Comparison of ENCODE assay signal across 8 cellular contexts in the genomic region with DNA sequence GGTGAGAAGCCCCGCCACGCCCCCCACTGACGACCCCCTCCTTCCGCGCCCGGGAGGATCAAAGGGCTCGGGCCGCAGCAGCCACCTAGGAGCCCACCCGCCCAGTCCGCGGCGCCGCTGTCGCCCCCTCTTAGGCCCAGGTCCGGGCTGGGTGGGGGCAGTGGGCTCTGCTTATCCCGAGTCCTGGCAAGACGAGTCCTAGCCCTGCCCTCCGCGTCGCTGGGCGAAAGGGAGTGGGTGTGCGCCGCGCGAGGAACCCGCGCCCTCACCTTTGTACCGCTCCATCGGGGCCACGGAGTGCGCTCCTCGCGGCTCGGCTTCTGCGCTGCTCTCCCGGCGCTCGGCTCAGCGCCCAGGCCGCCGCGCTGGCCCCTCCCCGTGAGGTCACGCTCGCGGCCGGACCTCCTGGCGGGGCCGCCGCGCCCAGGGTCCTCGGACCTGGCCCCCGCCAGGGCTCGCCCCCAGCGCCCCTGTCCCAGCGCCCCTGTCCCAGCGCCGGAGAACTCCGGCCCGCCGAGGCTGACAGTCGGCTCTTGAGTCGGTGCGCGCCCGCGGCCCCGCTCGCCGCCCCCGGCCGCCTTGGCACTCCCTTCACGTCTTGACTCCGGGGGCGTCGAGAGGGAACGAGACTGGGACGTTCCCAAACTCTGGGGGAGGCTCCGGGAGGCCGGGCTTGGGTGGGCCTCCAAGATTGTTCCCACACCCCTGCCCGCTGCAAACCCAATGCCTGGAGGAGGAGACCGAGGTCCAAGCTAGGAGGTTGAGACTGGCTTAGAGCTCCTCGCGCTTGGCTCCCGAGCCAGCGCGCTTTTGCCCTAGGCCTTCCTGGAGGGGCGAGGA. TPM values are rescaled to one million over a fixed set of nuclear protein-coding genes. Genes with fewer than 3 reads are reported as not detected.
DNase-seq lines count a peak whose midpoint lies in the region; ATAC-seq, FAIRE-seq and TF ChIP-seq lines count a peak whose summit lies in the region.

A gene with protein sequence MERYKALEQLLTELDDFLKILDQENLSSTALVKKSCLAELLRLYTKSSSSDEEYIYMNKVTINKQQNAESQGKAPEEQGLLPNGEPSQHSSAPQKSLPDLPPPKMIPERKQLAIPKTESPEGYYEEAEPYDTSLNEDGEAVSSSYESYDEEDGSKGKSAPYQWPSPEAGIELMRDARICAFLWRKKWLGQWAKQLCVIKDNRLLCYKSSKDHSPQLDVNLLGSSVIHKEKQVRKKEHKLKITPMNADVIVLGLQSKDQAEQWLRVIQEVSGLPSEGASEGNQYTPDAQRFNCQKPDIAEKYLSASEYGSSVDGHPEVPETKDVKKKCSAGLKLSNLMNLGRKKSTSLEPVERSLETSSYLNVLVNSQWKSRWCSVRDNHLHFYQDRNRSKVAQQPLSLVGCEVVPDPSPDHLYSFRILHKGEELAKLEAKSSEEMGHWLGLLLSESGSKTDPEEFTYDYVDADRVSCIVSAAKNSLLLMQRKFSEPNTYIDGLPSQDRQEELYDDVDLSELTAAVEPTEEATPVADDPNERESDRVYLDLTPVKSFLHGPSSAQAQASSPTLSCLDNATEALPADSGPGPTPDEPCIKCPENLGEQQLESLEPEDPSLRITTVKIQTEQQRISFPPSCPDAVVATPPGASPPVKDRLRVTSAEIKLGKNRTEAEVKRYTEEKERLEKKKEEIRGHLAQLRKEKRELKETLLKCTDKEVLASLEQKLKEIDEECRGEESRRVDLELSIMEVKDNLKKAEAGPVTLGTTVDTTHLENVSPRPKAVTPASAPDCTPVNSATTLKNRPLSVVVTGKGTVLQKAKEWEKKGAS (minus strand): TSS at position 332 of the 840 bp plus-strand sequence. CDS start 47 bp downstream, at position 285.

- no peak within 1 kb of the TSS for H2AFZ ChIP-seq in fibroblast of lung (ENCODE audit: low read length)
- H2AFZ ChIP-seq in neural progenitor cell (replicated peaks), result peak within 1 kb of the TSS; percentile 80

- H3K4me2 ChIP-seq in fibroblast of lung (ENCODE audit: extremely low read depth, insufficient read depth, low read length), result peak within 1 kb of the TSS; percentile 45
- H3K4me2 ChIP-seq in neural progenitor cell, result peak within 1 kb of the TSS; percentile 81

- peak within 1 kb of the TSS; percentile 54 for H3K9ac ChIP-seq in fibroblast of lung (ENCODE audit: insufficient read depth, low read length)
- H3K9ac ChIP-seq in neural progenitor cell, result no peak within 1 kb of the TSS

- H3K36me3 ChIP-seq in Panc1 (ENCODE audit: control insufficient read depth, insufficient read depth, low read length), result no peaks in the 10 kb centered on the region
- no peaks in the 10 kb centered on the region for H3K36me3 ChIP-seq in fibroblast of lung (ENCODE audit: control insufficient read depth, insufficient read depth, low read length)
- no peaks in the 10 kb centered on the region for H3K36me3 ChIP-seq in neural progenitor cell
- H3K36me3 ChIP-seq in effector memory CD4-positive, alpha-beta T cell (ENCODE audit: control insufficient read depth, insufficient read depth, low read length), result no peaks in the 10 kb centered on the region

- peaks cover 62% of the 10 kb centered on the region for H3K4me1 ChIP-seq in Panc1 (ENCODE audit: control insufficient read depth, insufficient read depth, low read length)
- peaks cover 20% of the 10 kb centered on the region for H3K4me1 ChIP-seq in fibroblast of lung (ENCODE audit: control insufficient read depth, extremely low read depth, insufficient read depth, low read length)
- peaks cover 25% of the 10 kb centered on the region for H3K4me1 ChIP-seq in neural progenitor cell
- no peaks in the 10 kb centered on the region for H3K4me1 ChIP-seq in effector memory CD4-positive, alpha-beta T cell (ENCODE audit: control insufficient read depth, insufficient read depth, low read length, poor library complexity, severe bottlenecking)

- H3K4me3 ChIP-seq in Panc1 (ENCODE audit: low read depth in 2 of 2, low read length in 2 of 2) (peak within 1 kb of the TSS; percentile 77 to 92), fibroblast of lung (replicated peaks in 1 of 4; ENCODE audit: control extremely low read depth in 1 of 4, insufficient read depth in 1 of 4, low read depth in 3 of 4, low read length in 4 of 4) (peak within 1 kb of the TSS; percentile 19 to 54 (median 36)), neural progenitor cell (peak within 1 kb of the TSS; percentile 61)
- H3K4me3 ChIP-seq in effector memory CD4-positive, alpha-beta T cell (ENCODE audit: insufficient read depth, low read depth, low read length, poor library complexity, severe bottlenecking), result no peak within 1 kb of the TSS

- peak within 1 kb of the TSS; percentile 34 for H3K27ac Mint-ChIP-seq in neural progenitor cell

- H3K9me3 Mint-ChIP-seq in neural progenitor cell, result no peaks in the 10 kb centered on the region

- TF ChIP-seq POLR2A in GM12891 (IDR thresholded peaks at IDR 0.05; ENCODE audit: low read depth, low read length), result no peak

- no peak for FAIRE-seq in GM12891 (lab: Jason Lieb, UNC)

- peak; percentile 29 for DNase-seq in GM12891 (ENCODE audit: insufficient read length, low spot score)
- DNase-seq in Panc1 (ENCODE audit: low read depth, low spot score), result no peak
- peak in 1 of 2 donors; percentile 32 for DNase-seq in fibroblast of lung (ENCODE audit: low read depth in 2 of 2)
- DNase-seq in neural progenitor cell (ENCODE audit: low spot score), result peak; percentile 63
- no peak for DNase-seq in effector memory CD4-positive, alpha-beta T cell
- no peak for DNase-seq in NCI-H82 (lab: John Stamatoyannopoulos, UW)

- peaks cover 58% of the 10 kb centered on the region for H3K4me1 Mint-ChIP-seq in neural progenitor cell

- H3K27me3 ChIP-seq in Panc1 (ENCODE audit: control insufficient read depth, insufficient read depth, low read length) (no peaks in the 10 kb centered on the region), fibroblast of lung (ENCODE audit: control insufficient read depth, insufficient read depth, low read length) (peaks cover 20% of the 10 kb centered on the region), neural progenitor cell (peaks cover 67% of the 10 kb centered on the region)
- peaks cover 26% of the 10 kb centered on the region for H3K27me3 ChIP-seq in effector memory CD4-positive, alpha-beta T cell (replicated peaks; ENCODE audit: control insufficient read depth, insufficient read depth, low read length, poor library complexity, severe bottlenecking)

- peak; percentile 83 for ATAC-seq in Panc1
- no peak for ATAC-seq in HG03039 (IDR thresholded peaks at IDR 0.05; ENCODE audit: unreplicated experiment)
- no peak for ATAC-seq in GM21360 (IDR thresholded peaks at IDR 0.05; ENCODE audit: unreplicated experiment)

- in situ Hi-C loops in Panc1 (cut with HindIII; ENCODE audit: low pct_unique_long_range_greater_than_20kb, low sequenced_read_pairs), result no loop called here

- H3K36me3 Mint-ChIP-seq in neural progenitor cell, result no peaks in the 10 kb centered on the region

- H3K27me3 Mint-ChIP-seq in neural progenitor cell (ENCODE audit: insufficient read depth, low read depth), result peaks cover 36% of the 10 kb centered on the region

- no peaks in the 10 kb centered on the region for H4K20me1 ChIP-seq in fibroblast of lung (ENCODE audit: control insufficient read depth, extremely low read depth, insufficient read depth, low read length)
- no peaks in the 10 kb centered on the region for H4K20me1 ChIP-seq in neural progenitor cell (ENCODE audit: low read depth)

- H3K27ac ChIP-seq in Panc1 (ENCODE audit: low read length) (peak within 1 kb of the TSS; percentile 95), fibroblast of lung (ENCODE audit: insufficient read depth, low read length) (no peak within 1 kb of the TSS), neural progenitor cell (no peak within 1 kb of the TSS)
- no peak within 1 kb of the TSS for H3K27ac ChIP-seq in effector memory CD4-positive, alpha-beta T cell (ENCODE audit: insufficient read depth, low read length, poor library complexity, severe bottlenecking)

- peak within 1 kb of the TSS; percentile 94 for H3K4me3 Mint-ChIP-seq in neural progenitor cell

- TF ChIP-seq CTCF in Panc1 (IDR thresholded peaks at IDR 0.05), result no peak
- TF ChIP-seq CTCF in fibroblast of lung (conservative IDR thresholded peaks at IDR 0.05 in 1 of 2, IDR thresholded peaks at IDR 0.05 in 1 of 2; ENCODE audit: low read depth in 1 of 2, low read length in 2 of 2), result no peak
- no peak for TF ChIP-seq CTCF in neural progenitor cell (IDR thresholded peaks at IDR 0.05)

- POLR2A ChIA-PET in Panc1 (lab: Charles Lee), result interaction anchor here (0.9 kb wide), 1 partner anchor 97 kb away, joined by 3 read pairs; no protein-coding TSS in a partner anchor

- peaks cover 16% of the 10 kb centered on the region for H3F3A ChIP-seq in neural progenitor cell (ENCODE audit: low read depth)

- CTCF ChIA-PET in Panc1 (lab: Charles Lee), result no interaction called here

- intact Hi-C loops in Panc1 (cut with micrococcal nuclease; ENCODE audit: unreplicated experiment), result loop anchor here (5.0 kb wide), 1 partner anchor 97 kb away; no protein-coding TSS in a partner anchor

- H3K9me3 ChIP-seq in Panc1 (ENCODE audit: control insufficient read depth, insufficient read depth, low read depth, low read length) (no peaks in the 10 kb centered on the region), fibroblast of lung (ENCODE audit: control insufficient read depth, insufficient read depth, low read depth, low read length) (no peaks in the 10 kb centered on the region), neural progenitor cell (ENCODE audit: low read depth) (no peaks in the 10 kb centered on the region)
- H3K9me3 ChIP-seq in effector memory CD4-positive, alpha-beta T cell (ENCODE audit: control insufficient read depth, low read length), result no peaks in the 10 kb centered on the region

- no TSS peak for BruUV-seq in Panc1 (replicated peaks; lab: Mats Ljungman, UMichigan)

- no peaks in the 10 kb centered on the region for H3K79me2 ChIP-seq in fibroblast of lung (ENCODE audit: control insufficient read depth, insufficient read depth, low read length)
- H3K79me2 ChIP-seq in neural progenitor cell (ENCODE audit: low read depth), result no peaks in the 10 kb centered on the region

TF ChIP-seq in GM12891, 5 proteins besides CTCF, POLR2A, EP300 and RAD21:
- no peak for TF ChIP-seq POU2F2 (IDR thresholded peaks at IDR 0.05; ENCODE audit: low read depth, low read length)
- TF ChIP-seq TAF1 (IDR thresholded peaks at IDR 0.05; ENCODE audit: low read depth, low read length), result no peak
- no peak for TF ChIP-seq SPI1 (IDR thresholded peaks at IDR 0.05; ENCODE audit: low read depth, low read length)
- no peak for TF ChIP-seq PAX5 (IDR thresholded peaks at IDR 0.05; ENCODE audit: insufficient read depth, low read length, severe bottlenecking)
- TF ChIP-seq POLR2AphosphoS5 (IDR thresholded peaks at IDR 0.05; ENCODE audit: low read depth, low read length), result no peak

RNA-seq across cellular contexts. Expression of the gene that starts here (rescaled TPM):
- 4.9 TPM for polyA plus RNA-seq in GM12891 (2012; ENCODE audit: low read depth, missing spikeins)
- total RNA-seq in Panc1 (2021; ENCODE audit: unreplicated experiment), result 170 TPM
- polyA plus RNA-seq in Panc1 (2012; ENCODE audit: insufficient read length), result 113 TPM
- total RNA-seq in fibroblast of lung, result 0.17 and 0.77 TPM in 2 replicates
- 0.43 and 9.6 TPM in 2 replicates for polyA plus RNA-seq in fibroblast of lung
- polyA plus RNA-seq in fibroblast of lung (2012), result 0.38 and 8.2 TPM in 2 replicates
- 1.1 and 33.0 TPM in 2 replicates for polyA minus RNA-seq in fibroblast of lung (ENCODE audit: low replicate concordance)
- 4.8 and 6.9 TPM in 2 replicates for total RNA-seq in neural progenitor cell (ENCODE audit: low replicate concordance)

Comparison
In these comparisons a context has a peak if more than half of its experiments do, and no peak if none do; other contexts are left out.
1. RNA of the gene that starts here (total RNA-seq): 170 TPM in Panc1 (single experiment); 4.8 to 6.9 TPM in neural progenitor cell and 0.17 to 0.77 TPM in fibroblast of lung; every median in the first group is over 10 times any median in the second.
2. DNase-seq: peak in GM12891 (single experiment) and neural progenitor cell (single experiment); none in Panc1 (single experiment), effector memory CD4-positive, alpha-beta T cell (0 of 3) and NCI-H82 (single experiment).